ENCODE assay signal across 22 cellular contexts in genomic region chr3:179599531-179599930, GRCh38.
"Had no signal": no experiment of that assay in that cellular context is flagged by ENCODE, and none has a peak within 500 bp of the region (broad histone marks: within the 10 kb centered on the region; RNA-seq: fewer than 3 reads in every experiment).

No MANE protein-coding gene starts in this region.

- H3K27me3 Mint-ChIP-seq: effector memory CD8-positive, alpha-beta T cell; naive B cell; stimulated activated memory B cell treated with anti-CD40 and anti-IgM and Interleukin-4, amounts not matched to agents 10 μg/mL and 1 μg/mL and 100 μg/mL, for 72 hours had no signal

- H3K9me3 ChIP-seq: esophagus squamous epithelium, heart left ventricle, spleen, stomach, thoracic aorta, transverse colon had no signal

- DNase-seq: effector memory CD8-positive, alpha-beta T cell; esophagus squamous epithelium; foreskin keratinocyte; heart left ventricle; hippocampal formation; left colon; left ventricle myocardium superior; mesenchymal stem cell; naive B cell; nephron progenitor cell; posterior cingulate gyrus; spleen; stimulated activated CD4-positive, alpha-beta T cell treated with anti-CD3 and anti-CD28 coated beads, Interleukin-15, amount 100 ng/mL, for 24 hours; stimulated activated CD4-positive, alpha-beta T cell treated with anti-CD3 and anti-CD28 coated beads, Interleukin-1b, Interleukin-23, amount 100 ng/mL, for 48 hours; stimulated activated CD4-positive, alpha-beta T cell treated with anti-CD3 and anti-CD28 coated beads, Interleukin-4, amount 100 ng/mL, for 24 hours; stomach; substantia nigra; transverse colon had no signal

- ATAC-seq: effector memory CD8-positive, alpha-beta T cell; foreskin keratinocyte; heart left ventricle; left colon; left ventricle myocardium superior; sciatic nerve; stimulated activated memory B cell treated with anti-CD40 and anti-IgM and Interleukin-4, amounts not matched to agents 10 μg/mL and 1 μg/mL and 100 μg/mL, for 72 hours had no signal

- H3K27ac ChIP-seq: esophagus squamous epithelium, foreskin keratinocyte, heart left ventricle, spleen, stomach, thoracic aorta, transverse colon had no signal

- H3K4me3 ChIP-seq: esophagus squamous epithelium, heart left ventricle, lung, spleen, stomach, thoracic aorta, transverse colon had no signal

- H3K4me3 Mint-ChIP-seq: effector memory CD8-positive, alpha-beta T cell; nephron progenitor cell; stimulated activated memory B cell treated with anti-CD40 and anti-IgM and Interleukin-4, amounts not matched to agents 10 μg/mL and 1 μg/mL and 100 μg/mL, for 72 hours had no signal

- H3K27ac Mint-ChIP-seq: nephron progenitor cell; stimulated activated memory B cell treated with anti-CD40 and anti-IgM and Interleukin-4, amounts not matched to agents 10 μg/mL and 1 μg/mL and 100 μg/mL, for 72 hours had no signal

- H3K9me3 Mint-ChIP-seq: effector memory CD8-positive, alpha-beta T cell; naive B cell; nephron progenitor cell; stimulated activated memory B cell treated with anti-CD40 and anti-IgM and Interleukin-4, amounts not matched to agents 10 μg/mL and 1 μg/mL and 100 μg/mL, for 72 hours had no signal

- H3K27me3 ChIP-seq: esophagus squamous epithelium, foreskin keratinocyte, heart left ventricle, spleen, stomach, transverse colon had no signal

- H3K4me1 ChIP-seq: foreskin keratinocyte had no signal
